Comparison of ENCODE assay signal across 14 cellular contexts in the genomic region with DNA sequence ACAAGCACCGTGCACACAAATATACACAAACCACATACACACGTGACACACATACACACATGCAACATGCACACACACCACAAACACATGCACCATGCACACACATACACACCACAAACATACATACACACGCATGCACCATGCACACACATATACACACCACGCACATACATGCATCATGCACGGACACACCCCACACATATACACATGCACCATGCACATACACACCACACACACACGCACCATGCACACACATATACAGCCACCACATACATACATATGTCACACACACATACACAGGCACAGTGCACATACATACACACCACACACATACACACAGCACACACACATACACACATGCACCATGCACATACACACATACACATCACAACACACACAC. TPM values are rescaled to one million over a fixed set of nuclear protein-coding genes. Genes with fewer than 3 reads are reported as not detected.
"Had no signal": no experiment of that assay in that cellular context is flagged by ENCODE, and none has a peak within 500 bp of the region (broad histone marks: within the 10 kb centered on the region; RNA-seq: fewer than 3 reads in every experiment).

No MANE protein-coding gene starts in this region.

- FAIRE-seq: colon, frontal cortex, pancreas had no signal

- H3K9me3 ChIP-seq: adrenal gland, ascending aorta, pancreas, psoas muscle, right atrium auricular region, suprapubic skin, transverse colon, uterus had no signal

- H3K27me3 ChIP-seq: adrenal gland, ascending aorta, pancreas, right atrium auricular region, transverse colon, uterus had no signal

- H3K36me3 ChIP-seq: adrenal gland, ascending aorta, left ventricle myocardium inferior, pancreas, right atrium auricular region, stomach, suprapubic skin, transverse colon, uterus, WERI-Rb-1 had no signal

RNA-seq across cellular contexts. Expression of gene B4GALNT4, which starts 12.7 kb away (rescaled TPM):
- total RNA-seq: ascending aorta had no signal

RNA-seq across cellular contexts. Expression of gene PKP3, which starts 37.4 kb away (rescaled TPM):
- total RNA-seq: activated CD4-positive, alpha-beta T cell treated with anti-CD3 and anti-CD28 coated beads, Interleukin-2, amount 10 ng/mL, durations not matched to agents 7 days and 5 days; ascending aorta; frontal cortex had no signal
